Comparison of ENCODE assay signal across 20 cellular contexts in the genomic region with DNA sequence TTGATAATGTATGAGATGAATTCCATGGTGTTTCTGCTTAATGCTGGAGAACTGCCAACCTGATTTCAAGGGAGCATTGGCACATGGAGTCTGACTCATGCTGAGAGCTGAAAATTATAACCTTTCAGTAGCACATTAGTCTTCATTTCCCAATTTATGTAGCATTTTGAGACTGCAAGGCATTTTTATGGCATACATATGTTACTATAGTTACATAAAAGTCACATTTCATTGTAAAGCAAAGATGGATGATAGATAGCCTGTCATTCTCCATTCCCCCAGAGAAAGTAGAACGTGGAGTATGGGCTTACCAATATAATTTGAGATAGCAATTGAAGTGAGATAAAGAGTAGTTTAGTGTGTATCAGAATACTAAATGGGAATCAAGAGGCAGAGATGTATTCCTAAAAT.
DNase-seq lines count a peak whose midpoint lies in the region; ATAC-seq, FAIRE-seq and TF ChIP-seq lines count a peak whose summit lies in the region.
"Had no signal": no experiment of that assay in that cellular context is flagged by ENCODE, and none has a peak within 500 bp of the region (broad histone marks: within the 10 kb centered on the region; RNA-seq: fewer than 3 reads in every experiment).

No MANE protein-coding gene starts in this region.

- no peak overlapping the region for H3K27ac ChIP-seq in brain microvascular endothelial cell

- no peaks in the 10 kb centered on the region for H3K36me3 ChIP-seq in brain microvascular endothelial cell (replicated peaks)

- no peaks in the 10 kb centered on the region for H3K36me3 Mint-ChIP-seq in stimulated activated memory B cell treated with anti-CD40 and anti-IgM and Interleukin-4, amounts not matched to agents 10 μg/mL and 1 μg/mL and 100 μg/mL, for 72 hours
- H3K36me3 Mint-ChIP-seq: natural killer cell treated with Interleukin-12 subunit alpha and Interleukin-12 subunit beta and Interleukin-15 and Interleukin-18, amount 100 ng/mL, for 72 hours had no signal

- no peak for TF ChIP-seq CTCF in brain microvascular endothelial cell (IDR thresholded peaks at IDR 0.05; ENCODE audit: low read depth, low read length, missing control alignments)

- H3K4me3 Mint-ChIP-seq in stimulated activated memory B cell treated with anti-CD40 and anti-IgM and Interleukin-4, amounts not matched to agents 10 μg/mL and 1 μg/mL and 100 μg/mL, for 72 hours = no peak overlapping the region
- H3K4me3 Mint-ChIP-seq: activated T-cell treated with anti-CD3 and anti-CD28 coated beads, Interleukin-2, amount 50 U/mL, for 72 hours; natural killer cell treated with Interleukin-12 subunit alpha and Interleukin-12 subunit beta and Interleukin-15 and Interleukin-18, amount 100 ng/mL, for 72 hours; T-helper 1 cell treated with Interleukin-12 subunit alpha and Interleukin-12 subunit beta and Interleukin-4 antibody, amounts not matched to agents 30 μg/mL and 1 μg/mL, for 36 hours had no signal

- DNase-seq in GM03348 (ENCODE audit: low spot score) (peak; percentile 22), NCI-H2081 treated with DMSO at 0.1 percent for 48 hours (lab: John Stamatoyannopoulos, UW) (peak; percentile 56), brain microvascular endothelial cell (peak; percentile 13), kidney tubule cell (ENCODE audit: low spot score) (peak; percentile 53), HTR-8/SVneo (ENCODE audit: insufficient read length, low spot score) (no peak)
- DNase-seq: activated CD4-positive, alpha-beta T cell treated with anti-CD3 and anti-CD28 coated beads for 1 hour; activated T-cell treated with anti-CD3 and anti-CD28 coated beads, Interleukin-2, amount 50 U/mL, for 72 hours; aorta; C1 segment of cervical spinal cord; effector memory CD4-positive, alpha-beta T cell; hippocampal formation; Karpas-422; right cardiac atrium; stimulated activated naive CD8-positive, alpha-beta T cell treated with anti-CD3 and anti-CD28 coated beads, Interleukin-15, Interleukin-2, amounts not matched to agents 100 U/mL and 50 U/mL, for 24 hours had no signal

- no peak for ATAC-seq in stimulated activated memory B cell treated with anti-CD40 and anti-IgM and Interleukin-4, amounts not matched to agents 10 μg/mL and 1 μg/mL and 100 μg/mL, for 72 hours
- ATAC-seq in GM21529 (IDR thresholded peaks at IDR 0.05; ENCODE audit: unreplicated experiment) (no peak), HG03571 (IDR thresholded peaks at IDR 0.05; ENCODE audit: unreplicated experiment) (no peak)
- ATAC-seq: activated T-cell treated with anti-CD3 and anti-CD28 coated beads, Interleukin-2, amount 50 U/mL, for 72 hours; natural killer cell treated with Interleukin-12 subunit alpha and Interleukin-12 subunit beta and Interleukin-15 and Interleukin-18, amount 100 ng/mL, for 72 hours; right cardiac atrium; stimulated activated naive CD8-positive, alpha-beta T cell treated with anti-CD3 and anti-CD28 coated beads, Interleukin-15, Interleukin-2, amounts not matched to agents 100 U/mL and 50 U/mL, for 24 hours had no signal

- no peak overlapping the region for H3K4me3 ChIP-seq in brain microvascular endothelial cell (ENCODE audit: low read depth, low read length)

- no peaks in the 10 kb centered on the region for H3K27me3 ChIP-seq in brain microvascular endothelial cell (replicated peaks)

- H3K4me1 Mint-ChIP-seq in stimulated activated memory B cell treated with anti-CD40 and anti-IgM and Interleukin-4, amounts not matched to agents 10 μg/mL and 1 μg/mL and 100 μg/mL, for 72 hours = no peaks in the 10 kb centered on the region

- no peak for FAIRE-seq in HTR-8/SVneo (lab: Jason Lieb, UNC)
- FAIRE-seq: GM12891 had no signal

- H3K27ac Mint-ChIP-seq in stimulated activated memory B cell treated with anti-CD40 and anti-IgM and Interleukin-4, amounts not matched to agents 10 μg/mL and 1 μg/mL and 100 μg/mL, for 72 hours = no peak overlapping the region
- H3K27ac Mint-ChIP-seq: activated T-cell treated with anti-CD3 and anti-CD28 coated beads, Interleukin-2, amount 50 U/mL, for 72 hours; natural killer cell treated with Interleukin-12 subunit alpha and Interleukin-12 subunit beta and Interleukin-15 and Interleukin-18, amount 100 ng/mL, for 72 hours; T-helper 1 cell treated with Interleukin-12 subunit alpha and Interleukin-12 subunit beta and Interleukin-4 antibody, amounts not matched to agents 30 μg/mL and 1 μg/mL, for 36 hours had no signal

- peaks cover 6% of the 10 kb centered on the region for H3K9me3 Mint-ChIP-seq in stimulated activated memory B cell treated with anti-CD40 and anti-IgM and Interleukin-4, amounts not matched to agents 10 μg/mL and 1 μg/mL and 100 μg/mL, for 72 hours
- H3K9me3 Mint-ChIP-seq: activated T-cell treated with anti-CD3 and anti-CD28 coated beads, Interleukin-2, amount 50 U/mL, for 72 hours; T-helper 1 cell treated with Interleukin-12 subunit alpha and Interleukin-12 subunit beta and Interleukin-4 antibody, amounts not matched to agents 30 μg/mL and 1 μg/mL, for 36 hours had no signal

- H3K27me3 Mint-ChIP-seq in stimulated activated memory B cell treated with anti-CD40 and anti-IgM and Interleukin-4, amounts not matched to agents 10 μg/mL and 1 μg/mL and 100 μg/mL, for 72 hours = peaks cover 4% of the 10 kb centered on the region

- in situ Hi-C loops in brain microvascular endothelial cell (cut with HindIII; ENCODE audit: low pct_ligation_motif_present, low sequenced_read_pairs) = no loop called here
